In genomic region chr7:107858280-107858679, GRCh38 we compare ENCODE assay signal across 26 cellular contexts. TPM values are rescaled to one million over a fixed set of nuclear protein-coding genes. Genes with fewer than 3 reads are reported as not detected.
DNase-seq lines count a peak whose midpoint lies in the region; ATAC-seq and TF ChIP-seq lines count a peak whose summit lies in the region.
"Had no signal": no experiment of that assay in that cellular context is flagged by ENCODE, and none has a peak within 500 bp of the region (broad histone marks: within the 10 kb centered on the region; RNA-seq: fewer than 3 reads in every experiment).

No MANE protein-coding gene starts in this region.

- H3K27me3 ChIP-seq in mammary epithelial cell (ENCODE audit: insufficient read depth, low read length) (no peaks in the 10 kb centered on the region), transverse colon (no peaks in the 10 kb centered on the region)
- H3K27me3 ChIP-seq: adrenal gland, tibial nerve had no signal

- H3K36me3 Mint-ChIP-seq in MCF 10A (ENCODE audit: insufficient read depth, unreplicated experiment) = peaks cover 7% of the 10 kb centered on the region
- no peaks in the 10 kb centered on the region for H3K36me3 Mint-ChIP-seq in T-cell
- peaks cover 0 to 7% (median 3%) of the 10 kb centered on the region in 3 donors for H3K36me3 Mint-ChIP-seq in immature natural killer cell

- no peak overlapping the region for H3K4me2 ChIP-seq in mammary epithelial cell (ENCODE audit: insufficient read depth, low read depth, low read length)

- in situ Hi-C loops in mammary epithelial cell (cut with MboI; ENCODE audit: low sequenced_read_pairs in 2 of 2) (loop anchor here in 1 of 2 donors (25.0 kb wide), 2 partner anchors 671 to 1071 kb away; no protein-coding TSS in a partner anchor), transverse colon (cut with MboI; ENCODE audit: low pct_ligation_motif_present in 1 of 4, low pct_unique_long_range_greater_than_20kb in 1 of 4, low sequenced_read_pairs in 3 of 4) (loop anchor here in 1 of 4 donors (25.0 kb wide), 1 partner anchor 271 kb away; the partner anchor contains the start of gene BCAP29)

- H2AFZ ChIP-seq in mammary epithelial cell (ENCODE audit: low read depth, low read length) = no peak overlapping the region

- no peak overlapping the region for H3K4me3 Mint-ChIP-seq in MCF 10A (ENCODE audit: unreplicated experiment)
- peak overlapping the region in 1 of 3 donors; percentile 60 for H3K4me3 Mint-ChIP-seq in T-cell
- peak overlapping the region; percentile 23 to 71 (median 39) for H3K4me3 Mint-ChIP-seq in immature natural killer cell
- H3K4me3 Mint-ChIP-seq: activated B cell treated with CpG ODN at 0.5 μM for 24 hours, nephron had no signal

- peaks cover 56% of the 10 kb centered on the region for H3K4me1 Mint-ChIP-seq in MCF 10A (ENCODE audit: insufficient read depth, unreplicated experiment)
- H3K4me1 Mint-ChIP-seq in T-cell = peaks cover 46 to 73% (median 68%) of the 10 kb centered on the region in 3 donors
- H3K4me1 Mint-ChIP-seq in immature natural killer cell = peaks cover 30 to 39% of the 10 kb centered on the region in 2 donors
- H3K4me1 Mint-ChIP-seq: nephron had no signal

- intact Hi-C loops in MCF 10A (cut with micrococcal nuclease) (no loop called here), mammary epithelial cell (cut with micrococcal nuclease) (no loop called here), transverse colon (cut with DNase I; ENCODE audit: low total_unique reads) (no loop called here)

- POLR2A ChIA-PET in MCF 10A (lab: Yijun Ruan, JAX) = interaction anchor here (0.7 to 2.0 kb wide), 2 partner anchors 115 to 651 kb away, joined by 4 to 7 read pairs; no protein-coding TSS in a partner anchor
- POLR2A ChIA-PET in T-cell (lab: Charles Lee) = interaction anchor here in 1 of 2 donors (0.5 kb wide), 1 partner anchor 812 kb away, joined by 3 read pairs; no protein-coding TSS in a partner anchor

- CTCF ChIA-PET in MCF 10A (lab: Yijun Ruan, JAX) = interaction anchor here (1.0 to 1.8 kb wide), 4 partner anchors 9 to 115 kb away, joined by 3 to 7 read pairs (median 4); no protein-coding TSS in a partner anchor
- CTCF ChIA-PET in mammary epithelial cell (lab: Charles Lee; ENCODE audit: low non-redundant PET) = no interaction called here
- CTCF ChIA-PET in T-cell (lab: Charles Lee) = interaction anchor here in 1 of 2 donors (0.7 to 1.5 kb wide), 2 partner anchors 14 to 20 kb away, joined by 3 to 5 read pairs; no protein-coding TSS in a partner anchor

- H3K4me3 ChIP-seq in mammary epithelial cell (replicated peaks in 1 of 3; ENCODE audit: insufficient read depth in 1 of 3, low read depth in 2 of 3, low read length in 3 of 3) = no peak overlapping the region
- no peak overlapping the region for H3K4me3 ChIP-seq in transverse colon
- H3K4me3 ChIP-seq: adrenal gland, tibial nerve had no signal

- H3K79me2 ChIP-seq in mammary epithelial cell (ENCODE audit: insufficient read depth, low read length) = no peaks in the 10 kb centered on the region

- no peak for TF ChIP-seq POLR2A in transverse colon (IDR thresholded peaks at IDR 0.05)

- H3K9ac ChIP-seq in mammary epithelial cell (ENCODE audit: insufficient read depth, low read length) = no peak overlapping the region

- peaks cover 9% of the 10 kb centered on the region for H3K4me1 ChIP-seq in mammary epithelial cell (ENCODE audit: insufficient read depth, low read length)
- H3K4me1 ChIP-seq in transverse colon = peaks cover 12 to 70% (median 37%) of the 10 kb centered on the region in 4 donors

- BruUV-seq in MCF 10A (replicated peaks; lab: Mats Ljungman, UMichigan) (no TSS peak), mammary epithelial cell (replicated peaks; lab: Mats Ljungman, UMichigan) (no TSS peak)

- no peak for TF ChIP-seq EP300 in transverse colon (IDR thresholded peaks at IDR 0.05; ENCODE audit: low read depth)

- no peaks in the 10 kb centered on the region for H3K27me3 Mint-ChIP-seq in MCF 10A (ENCODE audit: insufficient read depth, unreplicated experiment)
- H3K27me3 Mint-ChIP-seq in T-cell = no peaks in the 10 kb centered on the region
- H3K27me3 Mint-ChIP-seq in immature natural killer cell (ENCODE audit: low read depth in 3 of 3) = no peaks in the 10 kb centered on the region

- no peaks in the 10 kb centered on the region for H3K9me3 Mint-ChIP-seq in MCF 10A (ENCODE audit: unreplicated experiment)
- H3K9me3 Mint-ChIP-seq in T-cell = no peaks in the 10 kb centered on the region
- no peaks in the 10 kb centered on the region for H3K9me3 Mint-ChIP-seq in immature natural killer cell
- H3K9me3 Mint-ChIP-seq: activated B cell treated with CpG ODN at 0.5 μM for 24 hours, nephron had no signal

- dilution Hi-C loops in mammary epithelial cell (cut with HindIII; ENCODE audit: low sequenced_read_pairs) = no loop called here

- H3K9me3 ChIP-seq in mammary epithelial cell (replicated peaks; ENCODE audit: insufficient read depth, low read length) (no peaks in the 10 kb centered on the region), transverse colon (no peaks in the 10 kb centered on the region)
- H3K9me3 ChIP-seq: adrenal gland, tibial nerve had no signal

- H3K27ac ChIP-seq in mammary epithelial cell (ENCODE audit: insufficient read depth, low read depth, low read length) (no peak overlapping the region), transverse colon (peak overlapping the region in 3 of 4 donors; percentile 75 to 83 (median 76))
- H3K27ac ChIP-seq: adrenal gland had no signal

- no peak for ATAC-seq in T-cell (replicated peaks in 1 of 4)
- no peak for ATAC-seq in HG03457 (IDR thresholded peaks at IDR 0.05; ENCODE audit: unreplicated experiment)
- ATAC-seq in GM18867 (IDR thresholded peaks at IDR 0.05; ENCODE audit: unreplicated experiment) = no peak
- ATAC-seq: Panc1 had no signal

- H4K20me1 ChIP-seq in mammary epithelial cell (ENCODE audit: insufficient read depth, low read length) = no peaks in the 10 kb centered on the region

- TF ChIP-seq CTCF in MCF 10A (IDR thresholded peaks at IDR 0.05; ENCODE audit: unreplicated experiment) = no peak
- no peak for TF ChIP-seq CTCF in mammary epithelial cell (conservative IDR thresholded peaks at IDR 0.05 in 1 of 2, IDR thresholded peaks at IDR 0.05 in 1 of 2; ENCODE audit: extremely low read depth in 1 of 2, insufficient read depth in 1 of 2, low read depth in 1 of 2, low read length in 2 of 2)
- no peak for TF ChIP-seq CTCF in transverse colon (IDR thresholded peaks at IDR 0.05)

- DNase-seq in MCF 10A (ENCODE audit: unreplicated experiment) (no peak), mammary epithelial cell (no peak), T-cell (no peak), immature natural killer cell (no peak), transverse colon (no peak)
- DNase-seq: activated B cell treated with CpG ODN at 0.5 μM for 24 hours; activated CD4-positive, alpha-beta T cell treated with anti-CD3 and anti-CD28 coated beads, Interleukin-2, amount 50 U/mL, for 48 hours; C1 segment of cervical spinal cord; islet precursor cell; Kasumi-1; midbrain; NCI-H146; NCI-H345; NCI-H69; SIG-M5; stimulated activated CD4-positive, alpha-beta T cell treated with anti-CD3 and anti-CD28 coated beads, Interleukin-15, amount 100 ng/mL, for 24 hours; stimulated activated CD4-positive, alpha-beta T cell treated with anti-CD3 and anti-CD28 coated beads, Interleukin-4, amount 100 ng/mL, for 4 hours had no signal

- H3K36me3 ChIP-seq in mammary epithelial cell (ENCODE audit: insufficient read depth, low read length) (no peaks in the 10 kb centered on the region), transverse colon (no peaks in the 10 kb centered on the region)
- H3K36me3 ChIP-seq: adrenal gland, tibial nerve had no signal

- H3K27ac Mint-ChIP-seq in MCF 10A (ENCODE audit: low read depth, unreplicated experiment) (peak overlapping the region; percentile 17), T-cell (peak overlapping the region; percentile 97 to 99), immature natural killer cell (peak overlapping the region; percentile 72 to 97 (median 81))
- H3K27ac Mint-ChIP-seq: activated B cell treated with CpG ODN at 0.5 μM for 24 hours, nephron had no signal

- 79% methylated on average over 5 of the region's 5 CpGs for WGBS in mammary epithelial cell (ENCODE audit: low coverage, missing lambda C conversion rate)
- WGBS in transverse colon (ENCODE audit: low coverage in 1 of 2), 2 donors = 90 to 93% methylated on average over 5 of the region's 5 CpGs

RNA-seq across cellular contexts. Expression of gene DLD, which starts 32.7 kb away (rescaled TPM):
- 83.0 and 85.7 TPM in 2 replicates for total RNA-seq in MCF 10A (2022)
- 10 to 100 TPM; 52.7 to 89.8 TPM for total RNA-seq in mammary epithelial cell
- polyA plus RNA-seq in mammary epithelial cell = 118 TPM
- 60.8 TPM for polyA minus RNA-seq in mammary epithelial cell
- 10 to 100 TPM; 32.3 to 63.6 (median 41.9) TPM for total RNA-seq in T-cell
- 100 to 1,000 TPM in 1 of 3 donors, 10 to 100 TPM in 2; 52.2 to 102 (median 61.8) TPM for polyA plus RNA-seq in immature natural killer cell
- total RNA-seq in transverse colon = 100 to 1,000 TPM in 3 of 4 donors, 10 to 100 TPM in 1; 46.0 to 131 (median 126) TPM

RNA-seq across cellular contexts. Expression of gene SLC26A3, which starts 55.3 kb away (rescaled TPM):
- total RNA-seq in MCF 10A (2022) (not detected in 2 replicates), mammary epithelial cell (not detected), T-cell (under 1 TPM in 3 of 5 donors, not detected in 2; 0.33 to 0.93 (median 0.70) TPM), transverse colon (1,000 to 10,000 TPM in 3 of 4 donors, 100 to 1,000 TPM in 1; 296 to 4,526 (median 2,822) TPM)
- polyA plus RNA-seq in mammary epithelial cell (not detected), immature natural killer cell (not detected)
- not detected for polyA minus RNA-seq in mammary epithelial cell
- total RNA-seq: activated B cell treated with CpG ODN at 0.5 μM for 24 hours, dermis blood vessel endothelial cell, fibroblast of villous mesenchyme, osteoblast, tibial nerve had no signal

Comparison
In these comparisons a context has a peak if more than half of its experiments do, and no peak if none do; other contexts are left out.
1. H3K27ac Mint-ChIP-seq: peak in every context shown above with its lines; median percentile 98 in T-cell; 81 in immature natural killer cell; 17 in MCF 10A.
2. RNA of gene SLC26A3, which starts 55.3 kb away (total RNA-seq): 296 to 4,526 TPM in transverse colon; 0.33 to 0.93 TPM in T-cell, not detected in MCF 10A and not detected in mammary epithelial cell; every median in the first group is over 100 times any median in the second.